In genomic region chr1:244768804-244769203, GRCh38 we compare ENCODE assay signal across 25 cellular contexts.
"Had no signal": no experiment of that assay in that cellular context is flagged by ENCODE, and none has a peak within 500 bp of the region (broad histone marks: within the 10 kb centered on the region; RNA-seq: fewer than 3 reads in every experiment).

No MANE protein-coding gene starts in this region.

- H3K27ac Mint-ChIP-seq: natural killer cell; stimulated activated memory B cell treated with anti-CD40 and anti-IgM and Interleukin-4, amounts not matched to agents 10 μg/mL and 1 μg/mL and 100 μg/mL, for 72 hours; type B pancreatic cell had no signal

- H3K9me3 ChIP-seq: gastroesophageal sphincter, left lung, neutrophil, pancreas, prostate gland, right atrium auricular region, sigmoid colon, testis, tibial artery had no signal

- DNase-seq: dorsolateral prefrontal cortex; effector CD4-positive, alpha-beta T cell; heart left ventricle; left cardiac atrium; left lung; natural killer cell; pancreas; sigmoid colon; stimulated activated CD4-positive, alpha-beta T cell treated with anti-CD3 and anti-CD28 coated beads, Interleukin-2, amount 100 ng/mL, for 24 hours; stimulated activated CD4-positive, alpha-beta T cell treated with anti-CD3 and anti-CD28 coated beads, Interleukin-4, amount 100 ng/mL, for 4 hours; stimulated activated naive CD8-positive, alpha-beta T cell treated with anti-CD3 and anti-CD28 coated beads, Interleukin-15, Interleukin-2, amounts not matched to agents 100 U/mL and 50 U/mL, for 24 hours; substantia nigra; testis; tibial artery had no signal

- H3K4me2 ChIP-seq: hepatocyte had no signal

- H3K79me2 ChIP-seq: hepatocyte had no signal

- FAIRE-seq: colon, islet of Langerhans, pancreas had no signal

- H3K27me3 Mint-ChIP-seq: type B pancreatic cell had no signal

- H3K36me3 ChIP-seq: gastroesophageal sphincter, heart left ventricle, left lung, neutrophil, pancreas, prostate gland, right atrium auricular region, sigmoid colon, tibial artery had no signal

- H3K4me1 ChIP-seq: gastroesophageal sphincter, heart left ventricle, left lung, pancreas, prostate gland, right atrium auricular region, sigmoid colon, testis, tibial artery had no signal

- H3K9me3 Mint-ChIP-seq: natural killer cell; stimulated activated memory B cell treated with anti-CD40 and anti-IgM and Interleukin-4, amounts not matched to agents 10 μg/mL and 1 μg/mL and 100 μg/mL, for 72 hours had no signal

- H3K27ac ChIP-seq: dorsolateral prefrontal cortex, epithelial cell of prostate, gastroesophageal sphincter, heart left ventricle, hepatocyte, left lung, neutrophil, pancreas, prostate gland, right atrium auricular region, sigmoid colon, testis, tibial artery had no signal

- H3K4me1 Mint-ChIP-seq: natural killer cell; stimulated activated memory B cell treated with anti-CD40 and anti-IgM and Interleukin-4, amounts not matched to agents 10 μg/mL and 1 μg/mL and 100 μg/mL, for 72 hours had no signal

- ATAC-seq: esophagus mucosa; gastroesophageal sphincter; left cardiac atrium; left lung; natural killer cell; pancreas; stimulated activated memory B cell treated with anti-CD40 and anti-IgM and Interleukin-4, amounts not matched to agents 10 μg/mL and 1 μg/mL and 100 μg/mL, for 72 hours; stimulated activated naive CD8-positive, alpha-beta T cell treated with anti-CD3 and anti-CD28 coated beads, Interleukin-15, Interleukin-2, amounts not matched to agents 100 U/mL and 50 U/mL, for 24 hours had no signal

- H3K4me3 Mint-ChIP-seq: natural killer cell; stimulated activated memory B cell treated with anti-CD40 and anti-IgM and Interleukin-4, amounts not matched to agents 10 μg/mL and 1 μg/mL and 100 μg/mL, for 72 hours; type B pancreatic cell had no signal

- H3K4me3 ChIP-seq: dorsolateral prefrontal cortex, gastroesophageal sphincter, heart left ventricle, hepatocyte, left lung, pancreas, prostate gland, right atrium auricular region, sigmoid colon, testis, tibial artery had no signal

- H3K27me3 ChIP-seq: heart left ventricle, hepatocyte, left lung, neutrophil, right atrium auricular region, sigmoid colon, testis, tibial artery had no signal

- H3K36me3 Mint-ChIP-seq: natural killer cell; stimulated activated memory B cell treated with anti-CD40 and anti-IgM and Interleukin-4, amounts not matched to agents 10 μg/mL and 1 μg/mL and 100 μg/mL, for 72 hours; type B pancreatic cell had no signal

- H2AFZ ChIP-seq: hepatocyte had no signal
